9 cellular contexts compared by ENCODE assay signal in the genomic region with DNA sequence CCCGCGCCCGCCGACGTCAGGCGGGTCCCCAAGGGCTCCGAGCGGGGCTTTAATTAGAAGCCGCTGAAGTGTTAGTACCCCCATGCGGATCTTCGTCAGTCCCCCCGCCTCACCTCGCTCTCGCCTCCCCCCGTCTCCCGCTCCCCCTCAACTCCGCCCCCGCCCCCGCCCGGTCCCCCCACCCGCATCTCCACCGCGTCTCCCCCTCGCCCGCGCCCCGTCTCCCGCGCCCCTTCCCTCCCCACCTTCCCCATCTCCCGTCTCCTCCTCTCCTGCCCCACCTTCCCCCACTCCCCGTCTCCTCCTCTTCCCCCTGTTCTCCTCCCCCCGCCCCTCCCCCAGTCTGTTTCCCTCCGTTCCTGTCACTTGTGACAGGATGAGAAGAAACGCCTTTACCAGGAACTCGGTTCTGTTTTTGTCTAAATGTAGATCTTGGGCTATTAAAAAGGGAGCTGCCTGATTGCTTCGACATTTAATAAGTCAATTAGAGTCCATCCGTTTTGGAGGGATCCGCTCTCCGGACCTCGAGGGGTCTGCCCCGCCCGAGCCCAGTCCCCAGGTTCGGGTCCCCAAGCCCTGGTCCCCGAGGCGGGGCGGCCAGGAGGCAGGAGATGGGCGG. TPM values are rescaled to one million over a fixed set of nuclear protein-coding genes. Genes with fewer than 3 reads are reported as not detected.
DNase-seq lines count a peak whose midpoint lies in the region; ATAC-seq and TF ChIP-seq lines count a peak whose summit lies in the region.
"Had no signal": no experiment of that assay in that cellular context is flagged by ENCODE, and none has a peak within 500 bp of the region (broad histone marks: within the 10 kb centered on the region; RNA-seq: fewer than 3 reads in every experiment).

No MANE protein-coding gene starts in this region.

- H3K27ac ChIP-seq in A673 (ENCODE audit: low read depth, low read length, poor library complexity, severe bottlenecking) (no peak overlapping the region), H9 (ENCODE audit: insufficient read length, low read depth, low read length) (no peak overlapping the region), endodermal cell (ENCODE audit: low read depth, low read length) (no peak overlapping the region)

- no peaks in the 10 kb centered on the region for H3K79me1 ChIP-seq in H9 (ENCODE audit: insufficient read depth, low read depth, low read length, poor library complexity, severe bottlenecking)

- H3K4me1 ChIP-seq in A673 (ENCODE audit: insufficient read depth, low read length, poor library complexity, severe bottlenecking) (no peaks in the 10 kb centered on the region), H9 (ENCODE audit: insufficient read depth, low read length) (peaks cover 16% of the 10 kb centered on the region), endodermal cell (ENCODE audit: control insufficient read depth, insufficient read depth, low read length) (peaks cover 16% of the 10 kb centered on the region)

- H4K20me1 ChIP-seq in H9 (ENCODE audit: control insufficient read depth, insufficient read depth, insufficient read length): no peaks in the 10 kb centered on the region

- H3K4me1 Mint-ChIP-seq in H9 (peaks cover 32 to 35% of the 10 kb centered on the region in 2 experiments), endodermal cell (peaks cover 33% of the 10 kb centered on the region), naive B cell (peaks cover 7 to 12% (median 9%) of the 10 kb centered on the region in 3 donors)

- H2AK5ac ChIP-seq in H9 (ENCODE audit: insufficient read length, low read length): no peak overlapping the region

- H3K27ac Mint-ChIP-seq in H9: no peak overlapping the region
- no peak overlapping the region for H3K27ac Mint-ChIP-seq in endodermal cell
- H3K27ac Mint-ChIP-seq in naive B cell: no peak overlapping the region

- no peak overlapping the region for H4K5ac ChIP-seq in H9 (ENCODE audit: insufficient read length, low read depth, low read length)

- no peaks in the 10 kb centered on the region for H3K36me3 ChIP-seq in A673 (ENCODE audit: insufficient read depth, low read length, poor library complexity, severe bottlenecking)
- no peaks in the 10 kb centered on the region for H3K36me3 ChIP-seq in endodermal cell (ENCODE audit: control insufficient read depth, insufficient read depth, low read length)

- no peak overlapping the region for H2BK20ac ChIP-seq in H9 (ENCODE audit: low read depth, low read length, poor library complexity, severe bottlenecking)

- no peak overlapping the region for H3K18ac ChIP-seq in H9 (ENCODE audit: insufficient read length, low read depth, low read length)

- H3K9me3 Mint-ChIP-seq in H9 (no peaks in the 10 kb centered on the region), endodermal cell (no peaks in the 10 kb centered on the region), naive B cell (no peaks in the 10 kb centered on the region)

- H3K23me2 ChIP-seq in H9 (ENCODE audit: insufficient read length, low read depth, low read length, poor library complexity, severe bottlenecking): peaks cover 18% of the 10 kb centered on the region

- H3K27me3 ChIP-seq in A673 (replicated peaks; ENCODE audit: insufficient read depth, low read depth, low read length, poor library complexity): peaks cover 58% of the 10 kb centered on the region
- H3K27me3 ChIP-seq in H9 (ENCODE audit: insufficient read depth, low read length): peaks cover 8% of the 10 kb centered on the region; the same call in 1 of the 2 replicates
- H3K27me3 ChIP-seq in endodermal cell (ENCODE audit: control insufficient read depth, insufficient read depth, low read length, poor library complexity, severe bottlenecking): peaks cover 63% of the 10 kb centered on the region

- POLR2A ChIA-PET in A673 (lab: Charles Lee; ENCODE audit: low non-redundant PET): no interaction called here

- intact Hi-C loops in A673 (cut with micrococcal nuclease; ENCODE audit: unreplicated experiment) (no loop called here), left colon (cut with DNase I, micrococcal nuclease) (no loop called here)

- no peak overlapping the region for H3K23ac ChIP-seq in H9 (ENCODE audit: insufficient read length, low read depth, low read length)

- H3K4me3 Mint-ChIP-seq in H9 (peak overlapping the region; percentile 33 to 84; a peak in 4 of 5 replicates), endodermal cell (peak overlapping the region; percentile 58), naive B cell (peak overlapping the region in 6 of 8 donors; percentile 26 to 77 (median 54))

- WGBS in H9 (ENCODE audit: extremely low coverage, insufficient read length, low lambda C conversion rate): no CpG with 5 or more reads among the region's 47 CpGs
- WGBS in endodermal cell (ENCODE audit: insufficient coverage in 1 of 2, insufficient read length in 1 of 2), 2 experiments: 2% methylated on average over 31 of the region's 47 CpGs; no CpG with 5 or more reads in 1 of the 2 experiments

- H3K4me3 ChIP-seq in A673 (ENCODE audit: low read depth, low read length, poor library complexity, severe bottlenecking) (peak overlapping the region; percentile 35), endodermal cell (ENCODE audit: low read length) (peak overlapping the region; percentile 81)

- H3K9ac ChIP-seq in H9 (ENCODE audit: extremely low read depth, insufficient read length, low read length) (no peak overlapping the region), endodermal cell (ENCODE audit: extremely low read depth, low read length, poor library complexity, severe bottlenecking) (no peak overlapping the region)

- no peak overlapping the region for H3T11ph ChIP-seq in H9 (ENCODE audit: low read length)

- no peak overlapping the region for H3K56ac ChIP-seq in H9 (ENCODE audit: insufficient read length, low read depth, low read length)

- no peaks in the 10 kb centered on the region for H3K79me2 ChIP-seq in H9 (ENCODE audit: insufficient read depth, low read length)

- H3K4ac ChIP-seq in H9 (ENCODE audit: low read depth, low read length): no peak overlapping the region

- TF ChIP-seq CTCF in A673 (conservative IDR thresholded peaks at IDR 0.05; ENCODE audit: low read depth, low read length): no peak
- TF ChIP-seq CTCF in H9 (conservative IDR thresholded peaks at IDR 0.05): no peak
- TF ChIP-seq CTCF in endodermal cell (conservative IDR thresholded peaks at IDR 0.05): no peak

- H2BK15ac ChIP-seq in H9 (ENCODE audit: low read depth, low read length): no peak overlapping the region

- no peak overlapping the region for H3K14ac ChIP-seq in H9 (ENCODE audit: insufficient read depth, low read length)

- H2AFZ ChIP-seq in H9 (ENCODE audit: low read length): no peak overlapping the region

- H2BK5ac ChIP-seq in H9 (ENCODE audit: insufficient read length, low read length): no peak overlapping the region

- BruUV-seq in A673 (replicated peaks; lab: Mats Ljungman, UMichigan): no TSS peak

- no peak overlapping the region for H4K91ac ChIP-seq in H9 (ENCODE audit: insufficient read length, low read depth, low read length)

- no peaks in the 10 kb centered on the region for H3K9me3 ChIP-seq in A673 (ENCODE audit: low read depth, low read length, poor library complexity, severe bottlenecking)
- H3K9me3 ChIP-seq in H9 (ENCODE audit: control insufficient read depth, low read depth, low read length): no peaks in the 10 kb centered on the region
- no peaks in the 10 kb centered on the region for H3K9me3 ChIP-seq in endodermal cell (ENCODE audit: control insufficient read depth, low read length)

- no peak overlapping the region for H2BK120ac ChIP-seq in H9 (ENCODE audit: low read depth, low read length, poor library complexity, severe bottlenecking)

- CTCF ChIA-PET in A673 (lab: Charles Lee): no interaction called here

- H4K8ac ChIP-seq in H9 (replicated peaks; ENCODE audit: insufficient read length, low read depth, low read length): no peak overlapping the region

- ATAC-seq in naive B cell (ENCODE audit: low read depth in 2 of 2) (no peak), HG02678 (IDR thresholded peaks at IDR 0.05; ENCODE audit: unreplicated experiment) (no peak), left colon (no peak)

- no peaks in the 10 kb centered on the region; a peak in 1 of 7 replicates for H3K36me3 Mint-ChIP-seq in H9 (ENCODE audit: insufficient read depth in 1 of 3, low read depth in 3 of 3)
- no peaks in the 10 kb centered on the region for H3K36me3 Mint-ChIP-seq in endodermal cell (ENCODE audit: low read depth)
- no peaks in the 10 kb centered on the region for H3K36me3 Mint-ChIP-seq in naive B cell

- DNase-seq in A673 (ENCODE audit: low spot score) (peak; percentile 21), H9 (peak; percentile 46), endodermal cell (peak; percentile 71), naive B cell (peak; percentile 9), NCI-H510A treated with DMSO at 0.1 percent for 48 hours (lab: John Stamatoyannopoulos, UW) (no peak), occipital lobe (lab: John Stamatoyannopoulos, UW) (no peak), left colon (no peak)

- peak overlapping the region; percentile 76 for H3K4me2 ChIP-seq in H9 (ENCODE audit: insufficient read depth, insufficient read length, low read length)

- no peak overlapping the region for H2BK12ac ChIP-seq in H9 (ENCODE audit: insufficient read length, low read depth, low read length)

- H3K27me3 Mint-ChIP-seq in H9 (ENCODE audit: low read depth) (peaks cover 75% of the 10 kb centered on the region), endodermal cell (ENCODE audit: insufficient read depth) (peaks cover 63% of the 10 kb centered on the region), naive B cell (peaks cover 19 to 38% (median 33%) of the 10 kb centered on the region in 3 donors)

RNA-seq across cellular contexts. Expression of gene ALKAL2, which starts 1.0 kb away (rescaled TPM):
- total RNA-seq in A673 (2021) (not detected in 2 replicates), H9 (2021) (0.48 and 0.68 TPM in 2 replicates), endodermal cell (under 1 TPM; 0.44 to 0.53 TPM), occipital lobe (2.0 TPM), left colon (1 to 10 TPM; 1.6 to 2.7 TPM)
- 4.5 TPM for polyA plus RNA-seq in endodermal cell (2013, experiment 1 of 2)
- 5.1 TPM for polyA plus RNA-seq in endodermal cell (2013, experiment 2 of 2)
- 1 to 10 TPM in 2 of 6 donors, not detected in 4; 1.1 to 1.6 TPM for polyA plus RNA-seq in naive B cell (ENCODE audit: low read depth in 6 of 6)
- total RNA-seq: bronchial epithelial cell had no signal

RNA-seq across cellular contexts. Expression of gene ACP1, which starts 24.1 kb away (rescaled TPM):
- total RNA-seq in A673 (2021) (150 and 161 TPM in 2 replicates), H9 (2021) (135 and 143 TPM in 2 replicates), endodermal cell (100 to 1,000 TPM; 111 to 144 TPM), occipital lobe (101 TPM), left colon (10 to 100 TPM; 74.3 to 91.1 TPM)
- polyA plus RNA-seq in endodermal cell (2013, experiment 1 of 2): 171 TPM
- polyA plus RNA-seq in endodermal cell (2013, experiment 2 of 2): 164 TPM
- polyA plus RNA-seq in naive B cell (ENCODE audit: low read depth in 6 of 6): 100 to 1,000 TPM; 202 to 385 (median 219) TPM

RNA-seq across cellular contexts. Expression of gene SH3YL1, which starts 25.0 kb away (rescaled TPM):
- total RNA-seq in A673 (2021): 33.0 and 40.8 TPM in 2 replicates
- total RNA-seq in H9 (2021): 25.3 and 26.5 TPM in 2 replicates
- 10 to 100 TPM; 33.6 to 39.0 TPM for total RNA-seq in endodermal cell
- polyA plus RNA-seq in endodermal cell (2013, experiment 1 of 2): 39.0 TPM
- polyA plus RNA-seq in endodermal cell (2013, experiment 2 of 2): 30.5 TPM
- polyA plus RNA-seq in naive B cell (ENCODE audit: low read depth in 6 of 6): 10 to 100 TPM; 17.6 to 40.5 (median 21.0) TPM
- total RNA-seq in occipital lobe: 87.8 TPM
- total RNA-seq in left colon: 100 to 1,000 TPM in 1 of 2 donors, 10 to 100 TPM in 1; 79.7 to 122 TPM

Comparison
In these comparisons a context has a peak if more than half of its experiments do, and no peak if none do; other contexts are left out.
1. DNase-seq: peak in A673 (single experiment), H9 (single experiment), endodermal cell (single experiment) and naive B cell (single experiment); none in NCI-H510A treated with DMSO at 0.1 percent for 48 hours (single experiment), occipital lobe (single experiment) and left colon (0 of 2).
2. Peak in every context shown above with its lines, with median percentiles within 50 percentile points of each other: H3K4me3 Mint-ChIP-seq.